Comparison of ENCODE assay signal across 9 cellular contexts in genomic region chr12:131829795-131830334, GRCh38. TPM values are rescaled to one million over a fixed set of nuclear protein-coding genes. Genes with fewer than 3 reads are reported as not detected.
DNase-seq lines count a peak whose midpoint lies in the region; ATAC-seq, FAIRE-seq and TF ChIP-seq lines count a peak whose summit lies in the region.
"Had no signal": no experiment of that assay in that cellular context is flagged by ENCODE, and none has a peak within 500 bp of the region (broad histone marks: within the 10 kb centered on the region; RNA-seq: fewer than 3 reads in every experiment).

No MANE protein-coding gene starts in this region.

- TF ChIP-seq CTCF in brain (conservative IDR thresholded peaks at IDR 0.05), result no peak
- no peak for TF ChIP-seq CTCF in keratinocyte (optimal IDR thresholded peaks at IDR 0.05 in 1 of 3, IDR thresholded peaks at IDR 0.05 in 1 of 3, conservative IDR thresholded peaks at IDR 0.05 in 1 of 3; ENCODE audit: extremely low read depth in 1 of 3, insufficient read depth in 2 of 3, low read length in 3 of 3)
- TF ChIP-seq CTCF in thoracic aorta (IDR thresholded peaks at IDR 0.05), result no peak

- dilution Hi-C loops in keratinocyte (cut with MboI; ENCODE audit: extremely low pct_ligation_motif_present, low sequenced_read_pairs), result no loop called here

- no peaks in the 10 kb centered on the region for H3K36me3 Mint-ChIP-seq in brain

- no peak overlapping the region for H3K9ac ChIP-seq in keratinocyte (ENCODE audit: control insufficient read depth, extremely low read depth, insufficient read depth, low read length)

- H3K4me3 ChIP-seq in keratinocyte (ENCODE audit: control insufficient read depth in 2 of 3, extremely low read depth in 1 of 3, insufficient read depth in 2 of 3, low read depth in 1 of 3, low read length in 3 of 3) (peak overlapping the region in 2 of 3 experiments; percentile 41 to 49), thoracic aorta (peak overlapping the region; percentile 73)

- no peaks in the 10 kb centered on the region for H3K79me2 ChIP-seq in keratinocyte (ENCODE audit: control insufficient read depth, insufficient read depth, low read length)

- H4K20me1 ChIP-seq in keratinocyte (ENCODE audit: control insufficient read depth, extremely low read depth, insufficient read depth, low read length), result no peaks in the 10 kb centered on the region

- peaks cover 16% of the 10 kb centered on the region for H3K27me3 Mint-ChIP-seq in brain

- no peaks in the 10 kb centered on the region for H3K9me3 ChIP-seq in keratinocyte (ENCODE audit: control insufficient read depth, low read depth, low read length)
- no peaks in the 10 kb centered on the region for H3K9me3 ChIP-seq in thoracic aorta

- H3K4me3 Mint-ChIP-seq in brain, result peak overlapping the region; percentile 32 to 83 (median 82)

- no peak for FAIRE-seq in keratinocyte (lab: Jason Lieb, UNC)

- H3K27me3 ChIP-seq in keratinocyte (ENCODE audit: control insufficient read depth, extremely low read depth, insufficient read depth, low read length) (peaks cover 44% of the 10 kb centered on the region), thoracic aorta (replicated peaks; ENCODE audit: insufficient read depth) (peaks cover 6% of the 10 kb centered on the region)

- no peak overlapping the region for H3K27ac Mint-ChIP-seq in brain

- H3K4me1 Mint-ChIP-seq in brain, result peaks cover 31% of the 10 kb centered on the region

- DNase-seq in NCI-H2227 (lab: John Stamatoyannopoulos, UW; ENCODE audit: unreplicated experiment) (peak; percentile 55), NCI-H2227 treated with DMSO at 0.1 percent for 48 hours (lab: John Stamatoyannopoulos, UW) (no peak), keratinocyte (ENCODE audit: low read depth, low spot score) (no peak), thoracic aorta (ENCODE audit: low spot score) (no peak)

- H3K36me3 ChIP-seq in keratinocyte (ENCODE audit: control insufficient read depth in 2 of 2, extremely low read depth in 1 of 2, insufficient read depth in 2 of 2, low read length in 2 of 2) (no peaks in the 10 kb centered on the region), thoracic aorta (no peaks in the 10 kb centered on the region)

- peaks cover 0 to 4% (median 0%) of the 10 kb centered on the region in 5 experiments for H3K9me3 Mint-ChIP-seq in brain

- peaks cover 8% of the 10 kb centered on the region for H3K4me1 ChIP-seq in keratinocyte (ENCODE audit: control insufficient read depth, extremely low read depth, insufficient read depth, low read length)
- peaks cover 12 to 37% of the 10 kb centered on the region in 2 donors for H3K4me1 ChIP-seq in thoracic aorta (ENCODE audit: control insufficient read depth in 1 of 2, low read depth in 2 of 2)

- ATAC-seq in thoracic aorta (ENCODE audit: insufficient number of reproducible peaks, low FRiP score, low read depth) (no peak), GM18520 (IDR thresholded peaks at IDR 0.05; ENCODE audit: unreplicated experiment) (no peak), HG03469 (IDR thresholded peaks at IDR 0.05; ENCODE audit: unreplicated experiment) (no peak), GM21723 (IDR thresholded peaks at IDR 0.05; ENCODE audit: unreplicated experiment) (no peak)

- no peaks in the 10 kb centered on the region for H3K9me1 ChIP-seq in keratinocyte (ENCODE audit: control insufficient read depth, extremely low read depth, insufficient read depth, low read length)

- H3K4me2 ChIP-seq in keratinocyte (ENCODE audit: control insufficient read depth, extremely low read depth, insufficient read depth, low read depth, low read length), result peak overlapping the region; percentile 66

- H3K27ac ChIP-seq in keratinocyte (ENCODE audit: control insufficient read depth, insufficient read depth, low read length), result no peak overlapping the region
- no peak overlapping the region for H3K27ac ChIP-seq in thoracic aorta

- no peak overlapping the region for H2AFZ ChIP-seq in keratinocyte (ENCODE audit: control insufficient read depth, low read length)

RNA-seq across cellular contexts. Expression of gene MMP17, which starts 1.7 kb away (rescaled TPM):
- polyA plus RNA-seq in brain (ENCODE audit: insufficient read depth, low read depth, low replicate concordance) (15.5 TPM), keratinocyte (2.2 to 4.8 TPM (median 2.3 TPM) in 3 replicates)
- polyA plus RNA-seq in keratinocyte (2011; ENCODE audit: low read depth), result 1.8 TPM
- 1.3 and 2.1 TPM in 2 replicates for polyA plus RNA-seq in keratinocyte (2011; cell fraction: cytosol; rRNA removed)
- polyA plus RNA-seq in keratinocyte (2011; cell fraction: nucleus; rRNA removed), result 3.5 and 4.6 TPM in 2 replicates
- polyA plus RNA-seq in keratinocyte (2012; ENCODE audit: low replicate concordance), result 1.2 and 2.0 TPM in 2 replicates
- polyA minus RNA-seq in keratinocyte, result 0.38 to 3.3 TPM (median 1.3 TPM) in 3 replicates
- polyA minus RNA-seq in keratinocyte (2011; cell fraction: cytosol; rRNA and poly(A)+ RNA removed), result 7.7 TPM
- 5.1 and 9.2 TPM in 2 replicates for polyA minus RNA-seq in keratinocyte (2011; cell fraction: nucleus; rRNA and poly(A)+ RNA removed)
- 10 to 100 TPM in 1 of 2 donors, 1 to 10 TPM in 1; 4.6 to 12.1 TPM for total RNA-seq in thoracic aorta
- total RNA-seq: T-helper 2 cell treated with Interferon-gamma antibody and Interleukin-4, amounts not matched to agents 100 ng/mL and 5 ng/mL, for 36 hours had no signal
